ENCODE assay signal across 13 cellular contexts in the genomic region with DNA sequence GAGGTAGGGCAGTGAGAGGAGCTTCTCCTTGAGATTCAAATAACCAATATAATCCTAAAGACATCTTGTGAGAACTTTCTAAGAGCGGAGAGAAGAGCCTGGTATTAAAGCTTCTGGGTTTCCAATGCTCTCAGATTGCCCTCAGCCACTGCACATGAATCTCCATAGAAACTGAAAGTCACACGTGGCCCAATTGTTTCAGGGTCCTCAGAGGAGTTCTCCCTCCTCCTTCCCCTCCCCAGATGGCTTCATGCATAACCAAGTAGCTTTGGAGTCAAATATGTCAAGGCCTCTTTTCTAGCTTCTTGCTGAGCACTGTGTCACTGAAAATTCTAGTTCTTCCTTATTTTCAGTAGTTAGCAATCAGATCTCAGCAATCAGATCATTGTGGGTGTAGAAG. TPM values are rescaled to one million over a fixed set of nuclear protein-coding genes. Genes with fewer than 3 reads are reported as not detected.
A peak's percentile ranks its signal among the peaks of the same experiment; 100 is the strongest.
DNase-seq lines count a peak whose midpoint lies in the region; ATAC-seq, FAIRE-seq and TF ChIP-seq lines count a peak whose summit lies in the region.
"Had no signal": no experiment of that assay in that cellular context is flagged by ENCODE, and none has a peak within 500 bp of the region (broad histone marks: within the 10 kb centered on the region; RNA-seq: fewer than 3 reads in every experiment).

No MANE protein-coding gene starts in this region.

- no peak overlapping the region for H3K23ac ChIP-seq in H1 (ENCODE audit: insufficient read length)

- peak; percentile 13 for FAIRE-seq in H1 (lab: Jason Lieb, UNC)

- no peak overlapping the region for H2BK120ac ChIP-seq in H1 (replicated peaks; ENCODE audit: low read depth, low read length)

- H4K91ac ChIP-seq in H1 (replicated peaks; ENCODE audit: insufficient read length, low read length) = no peak overlapping the region

- POLR2A ChIA-PET in H1 (lab: Charles Lee; ENCODE audit: partially characterized antibody) = interaction anchor here (1.2 to 1.5 kb wide), 2 partner anchors 10 to 12 kb away, joined by 3 to 4 read pairs; no protein-coding TSS in a partner anchor

- no peak overlapping the region for H3K4me2 ChIP-seq in H1 (ENCODE audit: insufficient read depth in 1 of 2, low read depth in 2 of 2, low read length in 2 of 2)

- no peak overlapping the region for H2BK12ac ChIP-seq in H1 (ENCODE audit: low read depth, low read length)

- no peak overlapping the region for H2AFZ ChIP-seq in H1 (ENCODE audit: low read length)

- DNase-seq in H1 (ENCODE audit: low read depth in 1 of 2, low spot score in 2 of 2) (no peak), NCI-H1105 treated with DMSO at 0.1 percent for 48 hours (lab: John Stamatoyannopoulos, UW) (no peak), NCI-H1694 treated with DMSO at 0.1 percent for 48 hours (lab: John Stamatoyannopoulos, UW) (no peak), NCI-H510A (lab: John Stamatoyannopoulos, UW) (no peak)
- no peak for DNase-seq in activated CD4-positive, alpha-beta T cell treated with anti-CD3 and anti-CD28 coated beads, Interleukin-2, amount 50 U/mL, for 4 hours
- DNase-seq: amniotic stem cell; NCI-H146; stimulated activated CD4-positive, alpha-beta T cell treated with anti-CD3 and anti-CD28 coated beads, Interleukin-1b, Interleukin-23, amount 100 ng/mL, for 48 hours; T-helper 17 cell had no signal

- no peaks in the 10 kb centered on the region for H3K4me1 ChIP-seq in H1 (replicated peaks in 1 of 4; ENCODE audit: control insufficient read depth in 3 of 4, insufficient read depth in 4 of 4, low read length in 3 of 4)

- ATAC-seq in GM18519 (IDR thresholded peaks at IDR 0.05; ENCODE audit: low FRiP score, unreplicated experiment) (peak; percentile 75), GM21447 (IDR thresholded peaks at IDR 0.05; ENCODE audit: unreplicated experiment) (peak; percentile 65), HG03196 (IDR thresholded peaks at IDR 0.05; ENCODE audit: unreplicated experiment) (peak; percentile 72)
- ATAC-seq: T-helper 17 cell had no signal

- H3K4ac ChIP-seq in H1 (replicated peaks; ENCODE audit: insufficient read length, low read depth, low read length) = no peak overlapping the region

- no peaks in the 10 kb centered on the region for H3K79me2 ChIP-seq in H1 (ENCODE audit: control insufficient read depth in 1 of 2, insufficient read depth in 2 of 2, low read length in 2 of 2)

- H2BK5ac ChIP-seq in H1 (ENCODE audit: low read depth, low read length) = no peak overlapping the region

- H3K4me3 ChIP-seq in H1 (ENCODE audit: extremely low read depth in 1 of 4, insufficient read depth in 2 of 4, low read depth in 3 of 4, low read length in 4 of 4) = no peak overlapping the region

- no peak overlapping the region for H4K5ac ChIP-seq in H1 (ENCODE audit: insufficient read length, low read depth, low read length)

- no peak overlapping the region for H3K56ac ChIP-seq in H1 (replicated peaks; ENCODE audit: insufficient read length, low read depth, low read length)

- no peaks in the 10 kb centered on the region for H3K9me3 ChIP-seq in H1 (ENCODE audit: insufficient read depth in 2 of 2, low read depth in 1 of 2, low read length in 1 of 2)

- H3K18ac ChIP-seq in H1 (ENCODE audit: extremely low read depth, low read length) = no peak overlapping the region

- CTCF ChIA-PET in H1 (lab: Charles Lee; ENCODE audit: partially characterized antibody) = interaction anchor here (0.7 kb wide), 1 partner anchor 23 kb away, joined by 3 read pairs; no protein-coding TSS in a partner anchor

- no peak for TF ChIP-seq POLR2A in H1 (IDR thresholded peaks at IDR 0.05; ENCODE audit: control extremely low read depth in 1 of 2, low read depth in 2 of 2, low read length in 2 of 2)

- WGBS in H1 (ENCODE audit: extremely low coverage in 1 of 2, insufficient coverage in 1 of 2, insufficient read length in 1 of 2, insufficient replicate concordance in 2 of 2, low coverage in 1 of 2, low lambda C conversion rate in 2 of 2, missing lambda C conversion rate in 1 of 2), 2 experiments = 50% methylated on average over 2 of the region's 2 CpGs; no CpG with 5 or more reads in 1 of the 2 experiments

- H2AK5ac ChIP-seq in H1 (ENCODE audit: low read depth, low read length) = no peak overlapping the region

- H3K27me3 ChIP-seq in H1 (replicated peaks in 1 of 4; ENCODE audit: control insufficient read depth in 3 of 4, extremely low read depth in 1 of 4, insufficient read depth in 3 of 4, low read length in 3 of 4) = no peaks in the 10 kb centered on the region

- H2BK15ac ChIP-seq in H1 (ENCODE audit: low read length) = no peak overlapping the region

- no peaks in the 10 kb centered on the region for H3K79me1 ChIP-seq in H1 (ENCODE audit: low read depth, low read length)

- no peaks in the 10 kb centered on the region for H3K36me3 ChIP-seq in H1 (ENCODE audit: control insufficient read depth in 2 of 4, insufficient read depth in 4 of 4, low read length in 3 of 4)

- no peak overlapping the region for H3K27ac ChIP-seq in H1 (ENCODE audit: low read depth, low read length)

- no peak overlapping the region for H2BK20ac ChIP-seq in H1 (ENCODE audit: low read length)

- H3K14ac ChIP-seq in H1 (ENCODE audit: insufficient read length) = no peak overlapping the region

- no peaks in the 10 kb centered on the region for H3K23me2 ChIP-seq in H1 (ENCODE audit: low read depth, low read length)

- no peak for TF ChIP-seq CTCF in H1 (IDR thresholded peaks at IDR 0.05; ENCODE audit: control extremely low read depth in 1 of 3, insufficient read depth in 1 of 3, low read depth in 1 of 3, low read length in 3 of 3)

- TF ChIP-seq RAD21 in H1 (IDR thresholded peaks at IDR 0.05 in 1 of 2, conservative IDR thresholded peaks at IDR 0.05 in 1 of 2; ENCODE audit: low read depth in 2 of 2, low read length in 2 of 2) = no peak

- no peak for TF ChIP-seq EP300 in H1 (IDR thresholded peaks at IDR 0.05; ENCODE audit: borderline replicate concordance in 1 of 2, low read depth in 2 of 2, low read length in 2 of 2)

- no peak overlapping the region for H3K9ac ChIP-seq in H1 (replicated peaks in 1 of 4; ENCODE audit: extremely low read depth in 1 of 4, low read depth in 3 of 4, low read length in 3 of 4)

- no peak overlapping the region for H4K8ac ChIP-seq in H1 (ENCODE audit: extremely low read depth, insufficient read depth, low read length)

- H4K20me1 ChIP-seq in H1 (replicated peaks in 1 of 2; ENCODE audit: control insufficient read depth in 1 of 2, insufficient read depth in 2 of 2, low read length in 2 of 2) = no peaks in the 10 kb centered on the region

TF ChIP-seq in H1, 55 proteins besides CTCF, POLR2A, EP300 and RAD21 (continues in another document):
- no peak for TF ChIP-seq SP2 (IDR thresholded peaks at IDR 0.05; ENCODE audit: low read length)

RNA-seq across cellular contexts. Expression of gene BTK, which starts 2.3 kb away (rescaled TPM):
- total RNA-seq in H1 (2021; fragmentation: NEBNext Ultra II Directional; extraction: Animal tissue kit (Norgen Biotek cat#: 25700)) = 0.20 TPM in 1 of 2 replicates, not detected in the other
- 0.03 and 0.06 TPM in 2 replicates for polyA plus RNA-seq in H1 (2011; rRNA removed)
- 0.09 TPM for polyA plus RNA-seq in H1 (2011; cell fraction: cytosol; rRNA removed)
- not detected for polyA plus RNA-seq in H1 (2011; cell fraction: nucleus; rRNA removed)
- 0.09 to 0.25 TPM (median 0.23 TPM) in 3 of 4 replicates, not detected in the other for polyA plus RNA-seq in H1 (2012, experiment 1 of 2)
- not detected for polyA plus RNA-seq in H1 (2012, experiment 2 of 2)
- 0.02 TPM for polyA plus RNA-seq in H1 (2013, experiment 1 of 2)
- polyA plus RNA-seq in H1 (2013, experiment 2 of 2) = 0.06 TPM
- polyA minus RNA-seq in H1 (2011; rRNA and poly(A)+ RNA removed) = 0.16 TPM in 1 of 2 replicates, not detected in the other
- polyA minus RNA-seq in H1 (2011; cell fraction: cytosol; rRNA and poly(A)+ RNA removed) = 0.37 TPM
- 1.00 TPM for polyA minus RNA-seq in H1 (2011; cell fraction: nucleus; rRNA and poly(A)+ RNA removed)
- total RNA-seq: fibroblast of lung had no signal

RNA-seq across cellular contexts. Expression of gene RPL36A, which starts 7.1 kb away (rescaled TPM):
- 271 and 309 TPM in 2 replicates for total RNA-seq in H1 (2021; fragmentation: NEBNext Ultra II Directional; extraction: Animal tissue kit (Norgen Biotek cat#: 25700))
- polyA plus RNA-seq in H1 (2011; rRNA removed) = 985 and 1,587 TPM in 2 replicates
- 2,146 TPM for polyA plus RNA-seq in H1 (2011; cell fraction: cytosol; rRNA removed)
- 334 TPM for polyA plus RNA-seq in H1 (2011; cell fraction: nucleus; rRNA removed)
- 2,347 to 3,718 TPM (median 3,008 TPM) in 4 replicates for polyA plus RNA-seq in H1 (2012, experiment 1 of 2)
- polyA plus RNA-seq in H1 (2012, experiment 2 of 2) = 1,533 TPM
- 3,890 TPM for polyA plus RNA-seq in H1 (2013, experiment 1 of 2)
- 3,945 TPM for polyA plus RNA-seq in H1 (2013, experiment 2 of 2)
- polyA minus RNA-seq in H1 (2011; rRNA and poly(A)+ RNA removed) = 185 and 254 TPM in 2 replicates
- 188 TPM for polyA minus RNA-seq in H1 (2011; cell fraction: cytosol; rRNA and poly(A)+ RNA removed)
- polyA minus RNA-seq in H1 (2011; cell fraction: nucleus; rRNA and poly(A)+ RNA removed) = 274 TPM

RNA-seq across cellular contexts. Expression of gene GLA, which starts 24.0 kb away (rescaled TPM):
- 39.2 and 47.3 TPM in 2 replicates for total RNA-seq in H1 (2021; fragmentation: NEBNext Ultra II Directional; extraction: Animal tissue kit (Norgen Biotek cat#: 25700))
- 21.9 and 33.6 TPM in 2 replicates for polyA plus RNA-seq in H1 (2011; rRNA removed)
- polyA plus RNA-seq in H1 (2011; cell fraction: cytosol; rRNA removed) = 39.1 TPM
- polyA plus RNA-seq in H1 (2011; cell fraction: nucleus; rRNA removed) = 30.4 TPM
- 43.7 to 47.0 TPM (median 45.8 TPM) in 4 replicates for polyA plus RNA-seq in H1 (2012, experiment 1 of 2)
- polyA plus RNA-seq in H1 (2012, experiment 2 of 2) = 35.0 TPM
- 81.2 TPM for polyA plus RNA-seq in H1 (2013, experiment 1 of 2)
- 83.5 TPM for polyA plus RNA-seq in H1 (2013, experiment 2 of 2)
- 21.6 and 22.4 TPM in 2 replicates for polyA minus RNA-seq in H1 (2011; rRNA and poly(A)+ RNA removed)
- polyA minus RNA-seq in H1 (2011; cell fraction: cytosol; rRNA and poly(A)+ RNA removed) = 15.0 TPM
- 13.7 TPM for polyA minus RNA-seq in H1 (2011; cell fraction: nucleus; rRNA and poly(A)+ RNA removed)

RNA-seq across cellular contexts. Expression of gene HNRNPH2, which starts 24.3 kb away (rescaled TPM):
- total RNA-seq in H1 (2021; fragmentation: NEBNext Ultra II Directional; extraction: Animal tissue kit (Norgen Biotek cat#: 25700)) = 62.6 and 66.7 TPM in 2 replicates
- 14.7 and 27.7 TPM in 2 replicates for polyA plus RNA-seq in H1 (2011; rRNA removed)
- polyA plus RNA-seq in H1 (2011; cell fraction: cytosol; rRNA removed) = 42.1 TPM
- polyA plus RNA-seq in H1 (2011; cell fraction: nucleus; rRNA removed) = 9.0 TPM
- 75.3 to 86.8 TPM (median 76.9 TPM) in 4 replicates for polyA plus RNA-seq in H1 (2012, experiment 1 of 2)
- polyA plus RNA-seq in H1 (2012, experiment 2 of 2) = 6.8 TPM
- 38.5 TPM for polyA plus RNA-seq in H1 (2013, experiment 1 of 2)
- polyA plus RNA-seq in H1 (2013, experiment 2 of 2) = 36.4 TPM
- polyA minus RNA-seq in H1 (2011; rRNA and poly(A)+ RNA removed) = 26.2 and 33.8 TPM in 2 replicates
- polyA minus RNA-seq in H1 (2011; cell fraction: cytosol; rRNA and poly(A)+ RNA removed) = 14.9 TPM
- 10.0 TPM for polyA minus RNA-seq in H1 (2011; cell fraction: nucleus; rRNA and poly(A)+ RNA removed)

RNA-seq across cellular contexts. Expression of gene TIMM8A, which starts 35.1 kb away (rescaled TPM):
- 38.0 and 38.1 TPM in 2 replicates for total RNA-seq in H1 (2021; fragmentation: NEBNext Ultra II Directional; extraction: Animal tissue kit (Norgen Biotek cat#: 25700))
- polyA plus RNA-seq in H1 (2011; rRNA removed) = 16.1 and 16.6 TPM in 2 replicates
- polyA plus RNA-seq in H1 (2011; cell fraction: cytosol; rRNA removed) = 20.7 TPM
- 10.6 TPM for polyA plus RNA-seq in H1 (2011; cell fraction: nucleus; rRNA removed)
- polyA plus RNA-seq in H1 (2012, experiment 1 of 2) = 22.1 to 30.2 TPM (median 25.1 TPM) in 4 replicates
- polyA plus RNA-seq in H1 (2012, experiment 2 of 2) = 9.7 TPM
- polyA plus RNA-seq in H1 (2013, experiment 1 of 2) = 18.7 TPM
- polyA plus RNA-seq in H1 (2013, experiment 2 of 2) = 21.9 TPM
- 17.0 and 17.7 TPM in 2 replicates for polyA minus RNA-seq in H1 (2011; rRNA and poly(A)+ RNA removed)
- polyA minus RNA-seq in H1 (2011; cell fraction: cytosol; rRNA and poly(A)+ RNA removed) = 18.6 TPM
- 15.7 TPM for polyA minus RNA-seq in H1 (2011; cell fraction: nucleus; rRNA and poly(A)+ RNA removed)
